1 cellular context compared by ENCODE assay signal in genomic region chr6:144063744-144064401, GRCh38.
TF ChIP-seq lines count a peak whose summit lies in the region.

No MANE protein-coding gene starts in this region.

TF ChIP-seq in HepG2, 621 proteins besides CTCF, POLR2A, EP300 and RAD21 (continued from another document and continues in another):
- TF ChIP-seq, protein P1, sequence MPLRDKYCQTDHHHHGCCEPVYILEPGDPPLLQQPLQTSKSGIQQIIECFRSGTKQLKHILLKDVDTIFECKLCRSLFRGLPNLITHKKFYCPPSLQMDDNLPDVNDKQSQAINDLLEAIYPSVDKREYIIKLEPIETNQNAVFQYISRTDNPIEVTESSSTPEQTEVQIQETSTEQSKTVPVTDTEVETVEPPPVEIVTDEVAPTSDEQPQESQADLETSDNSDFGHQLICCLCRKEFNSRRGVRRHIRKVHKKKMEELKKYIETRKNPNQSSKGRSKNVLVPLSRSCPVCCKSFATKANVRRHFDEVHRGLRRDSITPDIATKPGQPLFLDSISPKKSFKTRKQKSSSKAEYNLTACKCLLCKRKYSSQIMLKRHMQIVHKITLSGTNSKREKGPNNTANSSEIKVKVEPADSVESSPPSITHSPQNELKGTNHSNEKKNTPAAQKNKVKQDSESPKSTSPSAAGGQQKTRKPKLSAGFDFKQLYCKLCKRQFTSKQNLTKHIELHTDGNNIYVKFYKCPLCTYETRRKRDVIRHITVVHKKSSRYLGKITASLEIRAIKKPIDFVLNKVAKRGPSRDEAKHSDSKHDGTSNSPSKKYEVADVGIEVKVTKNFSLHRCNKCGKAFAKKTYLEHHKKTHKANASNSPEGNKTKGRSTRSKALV (CRISPR knock-in tag; IDR thresholded peaks at IDR 0.05), result peak; percentile 67; the same call in 1 of the 2 replicates
- TF ChIP-seq YY1 (IDR thresholded peaks at IDR 0.05; ENCODE audit: insufficient read depth, insufficient replicate concordance, low read depth, low read length), result peak; percentile 55
- TF ChIP-seq, protein P2, sequence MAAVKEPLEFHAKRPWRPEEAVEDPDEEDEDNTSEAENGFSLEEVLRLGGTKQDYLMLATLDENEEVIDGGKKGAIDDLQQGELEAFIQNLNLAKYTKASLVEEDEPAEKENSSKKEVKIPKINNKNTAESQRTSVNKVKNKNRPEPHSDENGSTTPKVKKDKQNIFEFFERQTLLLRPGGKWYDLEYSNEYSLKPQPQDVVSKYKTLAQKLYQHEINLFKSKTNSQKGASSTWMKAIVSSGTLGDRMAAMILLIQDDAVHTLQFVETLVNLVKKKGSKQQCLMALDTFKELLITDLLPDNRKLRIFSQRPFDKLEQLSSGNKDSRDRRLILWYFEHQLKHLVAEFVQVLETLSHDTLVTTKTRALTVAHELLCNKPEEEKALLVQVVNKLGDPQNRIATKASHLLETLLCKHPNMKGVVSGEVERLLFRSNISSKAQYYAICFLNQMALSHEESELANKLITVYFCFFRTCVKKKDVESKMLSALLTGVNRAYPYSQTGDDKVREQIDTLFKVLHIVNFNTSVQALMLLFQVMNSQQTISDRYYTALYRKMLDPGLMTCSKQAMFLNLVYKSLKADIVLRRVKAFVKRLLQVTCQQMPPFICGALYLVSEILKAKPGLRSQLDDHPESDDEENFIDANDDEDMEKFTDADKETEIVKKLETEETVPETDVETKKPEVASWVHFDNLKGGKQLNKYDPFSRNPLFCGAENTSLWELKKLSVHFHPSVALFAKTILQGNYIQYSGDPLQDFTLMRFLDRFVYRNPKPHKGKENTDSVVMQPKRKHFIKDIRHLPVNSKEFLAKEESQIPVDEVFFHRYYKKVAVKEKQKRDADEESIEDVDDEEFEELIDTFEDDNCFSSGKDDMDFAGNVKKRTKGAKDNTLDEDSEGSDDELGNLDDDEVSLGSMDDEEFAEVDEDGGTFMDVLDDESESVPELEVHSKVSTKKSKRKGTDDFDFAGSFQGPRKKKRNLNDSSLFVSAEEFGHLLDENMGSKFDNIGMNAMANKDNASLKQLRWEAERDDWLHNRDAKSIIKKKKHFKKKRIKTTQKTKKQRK (IDR thresholded peaks at IDR 0.05; ENCODE audit: low read length), result no peak
- no peak for TF ChIP-seq KLF6 (CRISPR knock-in tag; IDR thresholded peaks at IDR 0.05)
- no peak for TF ChIP-seq ZNF615 (CRISPR knock-in tag; IDR thresholded peaks at IDR 0.05; ENCODE audit: borderline replicate concordance)
- TF ChIP-seq SAP130 (CRISPR knock-in tag; IDR thresholded peaks at IDR 0.05; ENCODE audit: low read depth), result peak; percentile 64
- TF ChIP-seq EZH2 (conservative IDR thresholded peaks at IDR 0.05; ENCODE audit: low read depth, low read length), result no peak; the same call in 1 of the 2 replicates
- TF ChIP-seq, protein P3, sequence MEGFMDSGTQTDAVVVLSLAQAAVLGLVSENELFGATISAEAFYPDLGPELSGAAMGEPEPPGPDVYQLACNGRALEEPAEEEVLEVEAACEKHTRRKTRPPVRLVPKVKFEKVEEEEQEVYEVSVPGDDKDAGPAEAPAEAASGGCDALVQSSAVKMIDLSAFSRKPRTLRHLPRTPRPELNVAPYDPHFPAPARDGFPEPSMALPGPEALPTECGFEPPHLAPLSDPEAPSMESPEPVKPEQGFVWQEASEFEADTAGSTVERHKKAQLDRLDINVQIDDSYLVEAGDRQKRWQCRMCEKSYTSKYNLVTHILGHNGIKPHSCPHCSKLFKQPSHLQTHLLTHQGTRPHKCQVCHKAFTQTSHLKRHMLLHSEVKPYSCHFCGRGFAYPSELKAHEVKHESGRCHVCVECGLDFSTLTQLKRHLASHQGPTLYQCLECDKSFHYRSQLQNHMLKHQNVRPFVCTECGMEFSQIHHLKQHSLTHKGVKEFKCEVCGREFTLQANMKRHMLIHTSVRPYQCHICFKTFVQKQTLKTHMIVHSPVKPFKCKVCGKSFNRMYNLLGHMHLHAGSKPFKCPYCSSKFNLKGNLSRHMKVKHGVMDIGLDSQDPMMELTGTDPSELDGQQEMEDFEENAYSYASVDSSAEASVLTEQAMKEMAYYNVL (CRISPR knock-in tag; IDR thresholded peaks at IDR 0.05; ENCODE audit: borderline replicate concordance), result peak; percentile 56
- TF ChIP-seq, protein P4, sequence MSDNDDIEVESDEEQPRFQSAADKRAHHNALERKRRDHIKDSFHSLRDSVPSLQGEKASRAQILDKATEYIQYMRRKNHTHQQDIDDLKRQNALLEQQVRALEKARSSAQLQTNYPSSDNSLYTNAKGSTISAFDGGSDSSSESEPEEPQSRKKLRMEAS (IDR thresholded peaks at IDR 0.05), result peak; percentile 90
- TF ChIP-seq ZNF550 (CRISPR knock-in tag; IDR thresholded peaks at IDR 0.05; ENCODE audit: borderline replicate concordance), result no peak
- no peak for TF ChIP-seq ATF1 (CRISPR knock-in tag; IDR thresholded peaks at IDR 0.05)
- TF ChIP-seq ZNF556 (CRISPR knock-in tag; IDR thresholded peaks at IDR 0.05; ENCODE audit: borderline replicate concordance), result 0 out of 2 replicates have a peak, but pooled peaks have one; percentile 15
- TF ChIP-seq RXRB (CRISPR knock-in tag; IDR thresholded peaks at IDR 0.05; ENCODE audit: borderline replicate concordance), result peak; percentile 22; the same call in 1 of the 2 replicates
- peak; percentile 77 for TF ChIP-seq GABPB1 (CRISPR knock-in tag; IDR thresholded peaks at IDR 0.05)
- TF ChIP-seq UBTF (CRISPR knock-in tag; IDR thresholded peaks at IDR 0.05), result peak; percentile 84
- TF ChIP-seq AGO1 (IDR thresholded peaks at IDR 0.05; ENCODE audit: low read depth, low read length, poor library complexity, severe bottlenecking), result peak; percentile 52
- TF ChIP-seq ATF3 (CRISPR knock-in tag; IDR thresholded peaks at IDR 0.05), result no peak
- TF ChIP-seq ERF (CRISPR knock-in tag; IDR thresholded peaks at IDR 0.05), result peak; percentile 78
- no peak for TF ChIP-seq RAD51 (IDR thresholded peaks at IDR 0.05; ENCODE audit: borderline replicate concordance)
- TF ChIP-seq TAF1 (CRISPR knock-in tag; IDR thresholded peaks at IDR 0.05), result peak; percentile 60; the same call in 1 of the 2 replicates
- TF ChIP-seq ZNF549 (CRISPR knock-in tag; IDR thresholded peaks at IDR 0.05), result no peak
- no peak for TF ChIP-seq FOXJ3 (CRISPR knock-in tag; IDR thresholded peaks at IDR 0.05; ENCODE audit: borderline replicate concordance)
- TF ChIP-seq, protein P5, sequence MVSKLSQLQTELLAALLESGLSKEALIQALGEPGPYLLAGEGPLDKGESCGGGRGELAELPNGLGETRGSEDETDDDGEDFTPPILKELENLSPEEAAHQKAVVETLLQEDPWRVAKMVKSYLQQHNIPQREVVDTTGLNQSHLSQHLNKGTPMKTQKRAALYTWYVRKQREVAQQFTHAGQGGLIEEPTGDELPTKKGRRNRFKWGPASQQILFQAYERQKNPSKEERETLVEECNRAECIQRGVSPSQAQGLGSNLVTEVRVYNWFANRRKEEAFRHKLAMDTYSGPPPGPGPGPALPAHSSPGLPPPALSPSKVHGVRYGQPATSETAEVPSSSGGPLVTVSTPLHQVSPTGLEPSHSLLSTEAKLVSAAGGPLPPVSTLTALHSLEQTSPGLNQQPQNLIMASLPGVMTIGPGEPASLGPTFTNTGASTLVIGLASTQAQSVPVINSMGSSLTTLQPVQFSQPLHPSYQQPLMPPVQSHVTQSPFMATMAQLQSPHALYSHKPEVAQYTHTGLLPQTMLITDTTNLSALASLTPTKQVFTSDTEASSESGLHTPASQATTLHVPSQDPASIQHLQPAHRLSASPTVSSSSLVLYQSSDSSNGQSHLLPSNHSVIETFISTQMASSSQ (IDR thresholded peaks at IDR 0.05; ENCODE audit: low read depth), result no peak
- TF ChIP-seq, protein P5 (CRISPR knock-in tag; IDR thresholded peaks at IDR 0.05; ENCODE audit: borderline replicate concordance), result 0 out of 2 replicates have a peak, but pooled peaks have one; percentile 10
- TF ChIP-seq RFX5 (IDR thresholded peaks at IDR 0.05; ENCODE audit: low read depth, low read length), result no peak
- no peak for TF ChIP-seq DPF2 (CRISPR knock-in tag; IDR thresholded peaks at IDR 0.05; ENCODE audit: borderline replicate concordance, low read depth)
- TF ChIP-seq ZGPAT (CRISPR knock-in tag; IDR thresholded peaks at IDR 0.05), result peak; percentile 79
- TF ChIP-seq ZNF761 (CRISPR knock-in tag; conservative IDR thresholded peaks at IDR 0.05), result 0 out of 2 replicates have a peak, but pooled peaks have one; percentile 52
- TF ChIP-seq ZFX (CRISPR knock-in tag; IDR thresholded peaks at IDR 0.05; ENCODE audit: low read depth), result peak; percentile 32; the same call in 1 of the 2 replicates
- TF ChIP-seq FUBP1 (CRISPR knock-in tag; IDR thresholded peaks at IDR 0.05; ENCODE audit: borderline replicate concordance), result peak; percentile 2; the same call in 1 of the 2 replicates
- 0 out of 2 replicates have a peak, but pooled peaks have one; percentile 4 for TF ChIP-seq ZFP36L1 (CRISPR knock-in tag; IDR thresholded peaks at IDR 0.05)
- no peak for TF ChIP-seq ZNF775 (CRISPR knock-in tag; IDR thresholded peaks at IDR 0.05; ENCODE audit: borderline replicate concordance)
- TF ChIP-seq NPAS2 (CRISPR knock-in tag; IDR thresholded peaks at IDR 0.05; ENCODE audit: borderline replicate concordance), result no peak
- no peak for TF ChIP-seq KLF16 (CRISPR knock-in tag; IDR thresholded peaks at IDR 0.05)
- no peak; the same call in 1 of the 2 replicates for TF ChIP-seq PPARG (CRISPR knock-in tag; conservative IDR thresholded peaks at IDR 0.05)
- no peak for TF ChIP-seq KLF11 (CRISPR knock-in tag; IDR thresholded peaks at IDR 0.05)
- TF ChIP-seq ZNF446 (CRISPR knock-in tag; IDR thresholded peaks at IDR 0.05), result peak; percentile 82; the same call in 1 of the 2 replicates
- no peak for TF ChIP-seq ATAD3A (CRISPR knock-in tag; IDR thresholded peaks at IDR 0.05)
- TF ChIP-seq ASH2L (IDR thresholded peaks at IDR 0.05; ENCODE audit: insufficient read length, low read depth, low read length), result peak; percentile 62
- TF ChIP-seq, protein P6, sequence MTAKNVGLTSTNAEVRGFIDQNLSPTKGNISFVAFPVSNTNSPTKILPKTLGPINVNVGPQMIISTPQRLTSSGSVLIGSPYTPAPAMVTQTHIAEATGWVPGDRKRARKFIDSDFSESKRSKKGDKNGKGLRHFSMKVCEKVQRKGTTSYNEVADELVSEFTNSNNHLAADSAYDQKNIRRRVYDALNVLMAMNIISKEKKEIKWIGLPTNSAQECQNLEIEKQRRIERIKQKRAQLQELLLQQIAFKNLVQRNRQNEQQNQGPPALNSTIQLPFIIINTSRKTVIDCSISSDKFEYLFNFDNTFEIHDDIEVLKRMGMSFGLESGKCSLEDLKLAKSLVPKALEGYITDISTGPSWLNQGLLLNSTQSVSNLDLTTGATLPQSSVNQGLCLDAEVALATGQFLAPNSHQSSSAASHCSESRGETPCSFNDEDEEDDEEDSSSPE (CRISPR knock-in tag; IDR thresholded peaks at IDR 0.05), result peak; percentile 85
